19 cellular contexts compared by ENCODE assay signal in the genomic region with DNA sequence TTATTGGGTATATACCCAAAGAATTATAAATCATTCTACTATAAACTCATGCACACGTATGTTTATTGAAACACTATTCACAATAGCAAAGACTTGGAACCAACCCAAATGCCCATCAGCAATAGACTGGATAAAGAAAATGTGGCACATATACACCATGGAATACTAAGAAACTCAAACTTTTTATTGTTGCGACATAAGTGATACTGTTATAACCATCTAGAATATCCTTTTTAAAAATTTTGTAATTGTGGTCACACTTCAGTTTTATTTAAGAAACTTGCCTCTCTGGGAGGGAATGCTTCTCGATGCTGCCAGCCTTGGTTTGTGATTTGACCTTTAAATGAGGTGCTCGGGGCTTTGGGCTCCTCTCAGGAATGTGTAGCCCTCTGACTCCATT.
DNase-seq lines count a peak whose midpoint lies in the region; ATAC-seq, FAIRE-seq and TF ChIP-seq lines count a peak whose summit lies in the region.
"Had no signal": no experiment of that assay in that cellular context is flagged by ENCODE, and none has a peak within 500 bp of the region (broad histone marks: within the 10 kb centered on the region; RNA-seq: fewer than 3 reads in every experiment).

No MANE protein-coding gene starts in this region.

- no peak overlapping the region for H3K4me3 ChIP-seq in HepG2 (replicated peaks in 1 of 3; ENCODE audit: insufficient read depth in 1 of 3, low read depth in 2 of 3, low read length in 3 of 3)
- H3K4me3 ChIP-seq in right lobe of liver, result no peak overlapping the region
- H3K4me3 ChIP-seq in thyroid gland (replicated peaks in 1 of 3), result no peak overlapping the region
- H3K4me3 ChIP-seq: HAP-1 had no signal

- POLR2A ChIA-PET in HepG2 (lab: Yijun Ruan, JAX), result no interaction called here
- POLR2A ChIA-PET in activated CD4-positive, alpha-beta memory T cell treated with anti-CD3 and anti-CD28 coated beads, Interleukin-2, amount 10 ng/mL, durations not matched to agents 7 days and 5 days (lab: Charles Lee), result no interaction called here

- H4K20me1 ChIP-seq in HepG2 (ENCODE audit: insufficient read depth, low read length), result no peaks in the 10 kb centered on the region

- H3K36me3 ChIP-seq in HepG2 (replicated peaks in 1 of 2; ENCODE audit: control insufficient read depth in 1 of 2, insufficient read depth in 2 of 2, low read length in 2 of 2) (peaks cover 18 to 75% of the 10 kb centered on the region in 2 experiments), right lobe of liver (peaks cover 4 to 70% (median 28%) of the 10 kb centered on the region in 4 donors), thyroid gland (peaks cover 22% of the 10 kb centered on the region in 2 donors)

- H3K27ac ChIP-seq in HepG2 (ENCODE audit: extremely low read length, insufficient read depth, low read length) (no peak overlapping the region), right lobe of liver (no peak overlapping the region), thyroid gland (no peak overlapping the region)
- H3K27ac ChIP-seq: 22Rv1 had no signal

- H3K27me3 ChIP-seq in HepG2 (ENCODE audit: control insufficient read depth in 1 of 2, insufficient read depth in 2 of 2, low read length in 2 of 2) (no peaks in the 10 kb centered on the region), right lobe of liver (no peaks in the 10 kb centered on the region), thyroid gland (no peaks in the 10 kb centered on the region)

- H3K4me1 ChIP-seq in HepG2 (ENCODE audit: insufficient read depth, low read length) (no peaks in the 10 kb centered on the region), right lobe of liver (no peaks in the 10 kb centered on the region), thyroid gland (peaks cover 0 to 7% of the 10 kb centered on the region in 2 donors)
- H3K4me1 ChIP-seq: HAP-1 had no signal

- no peak for TF ChIP-seq EP300 in HepG2 (IDR thresholded peaks at IDR 0.05; ENCODE audit: low read depth in 2 of 2, low read length in 2 of 2)
- TF ChIP-seq EP300 in HepG2 (CRISPR knock-in tag; IDR thresholded peaks at IDR 0.05; ENCODE audit: borderline replicate concordance), result no peak

- CTCF ChIA-PET in HepG2 (lab: Yijun Ruan, JAX; ENCODE audit: low intra/inter-chr PET ratio, low total read pairs), result no interaction called here
- CTCF ChIA-PET in activated CD4-positive, alpha-beta memory T cell treated with anti-CD3 and anti-CD28 coated beads, Interleukin-2, amount 10 ng/mL, durations not matched to agents 7 days and 5 days (lab: Charles Lee), result no interaction called here

- H3K27me3 Mint-ChIP-seq in dendritic cell treated with granulocyte-macrophage colony-stimulating factor and Interleukin-4, amounts not matched to agents 40 ng/mL and 50 ng/mL, for 4 days, result no peaks in the 10 kb centered on the region
- H3K27me3 Mint-ChIP-seq in nephron progenitor cell (ENCODE audit: low read depth, poor library complexity), result peaks cover 4% of the 10 kb centered on the region
- H3K27me3 Mint-ChIP-seq in activated CD4-positive, alpha-beta memory T cell treated with anti-CD3 and anti-CD28 coated beads, Interleukin-2, amount 10 ng/mL, durations not matched to agents 7 days and 5 days, result peaks cover 17% of the 10 kb centered on the region

- ATAC-seq in HepG2 (no peak), right lobe of liver (no peak)
- ATAC-seq: CD8-positive, alpha-beta T cell had no signal

- H3K36me3 Mint-ChIP-seq in dendritic cell treated with granulocyte-macrophage colony-stimulating factor and Interleukin-4, amounts not matched to agents 40 ng/mL and 50 ng/mL, for 4 days (ENCODE audit: low read depth), result peaks cover 100% of the 10 kb centered on the region
- peaks cover 78% of the 10 kb centered on the region for H3K36me3 Mint-ChIP-seq in nephron progenitor cell (ENCODE audit: low read depth)
- H3K36me3 Mint-ChIP-seq in activated CD4-positive, alpha-beta memory T cell treated with anti-CD3 and anti-CD28 coated beads, Interleukin-2, amount 10 ng/mL, durations not matched to agents 7 days and 5 days (ENCODE audit: low read depth), result no peaks in the 10 kb centered on the region
- H3K36me3 Mint-ChIP-seq: CD8-positive, alpha-beta T cell had no signal

- TF ChIP-seq POLR2A in HepG2 (IDR thresholded peaks at IDR 0.05; ENCODE audit: insufficient read depth in 1 of 2, low read depth in 2 of 2, low read length in 2 of 2), result no peak
- no peak for TF ChIP-seq POLR2A in right lobe of liver (IDR thresholded peaks at IDR 0.05)
- TF ChIP-seq POLR2A in thyroid gland (IDR thresholded peaks at IDR 0.05), result no peak

- peaks cover 10% of the 10 kb centered on the region for H3K4me1 Mint-ChIP-seq in dendritic cell treated with granulocyte-macrophage colony-stimulating factor and Interleukin-4, amounts not matched to agents 40 ng/mL and 50 ng/mL, for 4 days (ENCODE audit: low read depth)
- H3K4me1 Mint-ChIP-seq in nephron progenitor cell, result peaks cover 25% of the 10 kb centered on the region
- peaks cover 2% of the 10 kb centered on the region for H3K4me1 Mint-ChIP-seq in activated CD4-positive, alpha-beta memory T cell treated with anti-CD3 and anti-CD28 coated beads, Interleukin-2, amount 10 ng/mL, durations not matched to agents 7 days and 5 days

- H3K79me2 ChIP-seq in HepG2 (ENCODE audit: insufficient read depth, low read length), result no peaks in the 10 kb centered on the region

- no peak for TF ChIP-seq RAD21 in HepG2 (CRISPR knock-in tag; IDR thresholded peaks at IDR 0.05)

- H2AFZ ChIP-seq in HepG2 (ENCODE audit: low read length), result no peak overlapping the region

- no peak overlapping the region for H3K4me2 ChIP-seq in HepG2 (ENCODE audit: low read depth, low read length)

- no TSS peak for BruUV-seq in HepG2 (replicated peaks; lab: Mats Ljungman, UMichigan)

- H3K9me3 ChIP-seq in HepG2 (ENCODE audit: low read length) (no peaks in the 10 kb centered on the region), right lobe of liver (no peaks in the 10 kb centered on the region), thyroid gland (no peaks in the 10 kb centered on the region)
- H3K9me3 ChIP-seq: HAP-1 had no signal

- no peak for DNase-seq in HepG2 (ENCODE audit: low spot score)
- no peak for DNase-seq in right lobe of liver
- no peak for DNase-seq in nephron progenitor cell
- no peak for DNase-seq in GM20000 (ENCODE audit: low spot score)
- DNase-seq in activated CD4-positive, alpha-beta memory T cell treated with anti-CD3 and anti-CD28 coated beads, Interleukin-2, amount 10 ng/mL, durations not matched to agents 7 days and 5 days, result no peak
- no peak for DNase-seq in thyroid gland
- DNase-seq: CD8-positive, alpha-beta T cell; COR-L47; DMS153; DMS79 treated with DMSO at 0.1 percent for 48 hours; EL; GOT3 had no signal

- H3K27ac Mint-ChIP-seq in dendritic cell treated with granulocyte-macrophage colony-stimulating factor and Interleukin-4, amounts not matched to agents 40 ng/mL and 50 ng/mL, for 4 days, result peak overlapping the region; percentile 63
- peak overlapping the region; percentile 89 for H3K27ac Mint-ChIP-seq in nephron progenitor cell
- H3K27ac Mint-ChIP-seq in activated CD4-positive, alpha-beta memory T cell treated with anti-CD3 and anti-CD28 coated beads, Interleukin-2, amount 10 ng/mL, durations not matched to agents 7 days and 5 days, result no peak overlapping the region
- H3K27ac Mint-ChIP-seq: CD8-positive, alpha-beta T cell had no signal

- WGBS in HepG2 (ENCODE audit: low lambda C conversion rate), result 95% methylated on average over 4 of the region's 4 CpGs
- WGBS in right lobe of liver (ENCODE audit: insufficient coverage, low coverage, low lambda C conversion rate, missing lambda C conversion rate), result 63% methylated on average over 4 of the region's 4 CpGs
- 80 to 93% methylated on average over 4 of the region's 4 CpGs for WGBS in thyroid gland, 2 donors

- intact Hi-C loops in HepG2 (cut with micrococcal nuclease; ENCODE audit: unreplicated experiment), result no loop called here
- intact Hi-C loops in right lobe of liver (cut with DNase I), result no loop called here
- intact Hi-C loops in dendritic cell treated with granulocyte-macrophage colony-stimulating factor and Interleukin-4, amounts not matched to agents 40 ng/mL and 50 ng/mL, for 4 days (cut with micrococcal nuclease), result no loop called here
- intact Hi-C loops in thyroid gland (cut with DNase I), result no loop called here

- TF ChIP-seq CTCF in HepG2 (CRISPR knock-in tag; IDR thresholded peaks at IDR 0.05) (no peak), right lobe of liver (IDR thresholded peaks at IDR 0.05) (no peak), nephron progenitor cell (IDR thresholded peaks at IDR 0.05) (no peak), GM20000 (IDR thresholded peaks at IDR 0.05; ENCODE audit: extremely low read depth, missing control alignments) (no peak), thyroid gland (IDR thresholded peaks at IDR 0.05) (no peak)

- H3K4me3 Mint-ChIP-seq in dendritic cell treated with granulocyte-macrophage colony-stimulating factor and Interleukin-4, amounts not matched to agents 40 ng/mL and 50 ng/mL, for 4 days, result no peak overlapping the region
- no peak overlapping the region for H3K4me3 Mint-ChIP-seq in nephron progenitor cell
- no peak overlapping the region for H3K4me3 Mint-ChIP-seq in activated CD4-positive, alpha-beta memory T cell treated with anti-CD3 and anti-CD28 coated beads, Interleukin-2, amount 10 ng/mL, durations not matched to agents 7 days and 5 days
- H3K4me3 Mint-ChIP-seq: CD14-positive monocyte; CD8-positive, alpha-beta T cell had no signal

- H3K9ac ChIP-seq in HepG2 (ENCODE audit: insufficient read depth, low read depth, low read length), result no peak overlapping the region

- no peak for FAIRE-seq in HepG2 (lab: Jason Lieb, UNC)
- FAIRE-seq: D721Med, G401.6, GM12891 had no signal

- in situ Hi-C loops in HepG2 (cut with HindIII; ENCODE audit: extremely low pct_ligation_motif_present, low pct_unique_long_range_greater_than_20kb), result no loop called here

- H3K9me3 Mint-ChIP-seq in dendritic cell treated with granulocyte-macrophage colony-stimulating factor and Interleukin-4, amounts not matched to agents 40 ng/mL and 50 ng/mL, for 4 days, result peaks cover 9% of the 10 kb centered on the region
- H3K9me3 Mint-ChIP-seq in nephron progenitor cell, result no peaks in the 10 kb centered on the region
- H3K9me3 Mint-ChIP-seq in activated CD4-positive, alpha-beta memory T cell treated with anti-CD3 and anti-CD28 coated beads, Interleukin-2, amount 10 ng/mL, durations not matched to agents 7 days and 5 days, result no peaks in the 10 kb centered on the region
- H3K9me3 Mint-ChIP-seq: CD8-positive, alpha-beta T cell had no signal

TF ChIP-seq in HepG2, 621 proteins besides CTCF, POLR2A, EP300 and RAD21:
- TF ChIP-seq CEBPB (IDR thresholded peaks at IDR 0.05; ENCODE audit: borderline replicate concordance, low read depth, low read length) (peak; percentile 60; the same call in 1 of the 2 replicates), MTA1 (CRISPR knock-in tag; IDR thresholded peaks at IDR 0.05; ENCODE audit: borderline replicate concordance) (no peak)
